In genomic region chr16:49351119-49351518, GRCh38 we compare ENCODE assay signal across 2 cellular contexts.
TF ChIP-seq lines count a peak whose summit lies in the region.

No MANE protein-coding gene starts in this region.

TF ChIP-seq in HCT116, 20 proteins besides CTCF, POLR2A, EP300 and RAD21:
- TF ChIP-seq REST (IDR thresholded peaks at IDR 0.05; ENCODE audit: low read depth): peak; percentile 25; the same call in 1 of the 2 replicates
- TF ChIP-seq ZFX (IDR thresholded peaks at IDR 0.05): no peak
- TF ChIP-seq SIN3A (IDR thresholded peaks at IDR 0.05; ENCODE audit: low read depth): no peak
- no peak for TF ChIP-seq EGR1 (IDR thresholded peaks at IDR 0.05; ENCODE audit: low read depth)
- TF ChIP-seq JUND (IDR thresholded peaks at IDR 0.05): no peak

TF ChIP-seq in GM12878, 131 proteins besides CTCF, POLR2A, EP300 and RAD21:
- TF ChIP-seq BCL3 (IDR thresholded peaks at IDR 0.05; ENCODE audit: borderline replicate concordance, insufficient read depth, low read depth, low read length, poor library complexity, severe bottlenecking): peak; percentile 3
- no peak for TF ChIP-seq MYB (IDR thresholded peaks at IDR 0.05; ENCODE audit: borderline replicate concordance, low read depth, low read length)
- no peak for TF ChIP-seq ASH2L (IDR thresholded peaks at IDR 0.05; ENCODE audit: borderline replicate concordance, low read depth)
- no peak for TF ChIP-seq EGR1 (IDR thresholded peaks at IDR 0.05; ENCODE audit: borderline replicate concordance in 1 of 2, low read depth in 2 of 2, low read length in 2 of 2)
- TF ChIP-seq CEBPB (IDR thresholded peaks at IDR 0.05; ENCODE audit: borderline replicate concordance in 1 of 2, low read depth in 2 of 2, low read length in 2 of 2): no peak
